Comparison of ENCODE assay signal across 10 cellular contexts in the genomic region with DNA sequence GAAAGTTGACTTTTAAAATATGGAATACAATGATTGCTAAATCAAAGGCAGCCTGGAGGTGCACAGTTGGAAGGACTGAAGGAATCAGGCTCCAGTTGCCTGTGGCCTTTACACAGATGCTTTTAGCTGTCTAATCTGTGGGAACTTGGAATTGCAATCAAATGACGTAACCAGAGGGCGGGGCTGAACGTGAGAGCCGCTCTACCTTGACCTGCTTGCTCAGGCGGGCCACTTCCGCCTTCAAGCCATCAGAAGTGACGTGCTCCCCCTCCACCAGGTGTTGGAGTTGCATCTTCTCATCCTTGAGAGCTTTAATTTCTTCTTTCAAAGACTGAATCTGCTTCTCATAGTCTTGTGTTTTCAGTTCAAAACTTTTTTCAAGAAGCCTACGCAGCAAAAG. TPM values are rescaled to one million over a fixed set of nuclear protein-coding genes. Genes with fewer than 3 reads are reported as not detected.
DNase-seq lines count a peak whose midpoint lies in the region; ATAC-seq and TF ChIP-seq lines count a peak whose summit lies in the region.
"Had no signal": no experiment of that assay in that cellular context is flagged by ENCODE, and none has a peak within 500 bp of the region (broad histone marks: within the 10 kb centered on the region; RNA-seq: fewer than 3 reads in every experiment).

No MANE protein-coding gene starts in this region.

- H3K9me1 ChIP-seq in IMR-90 (ENCODE audit: insufficient read depth, low read length): peaks cover 3% of the 10 kb centered on the region; the same call in 1 of the 2 replicates

- in situ Hi-C loops in IMR-90 (cut with MboI; ENCODE audit: low sequenced_read_pairs): no loop called here

- no peaks in the 10 kb centered on the region for H4K20me1 ChIP-seq in IMR-90 (ENCODE audit: insufficient read depth, low read length)

- WGBS in IMR-90 (ENCODE audit: extremely low coverage in 2 of 2, insufficient read length in 1 of 2), 2 experiments: 82% methylated on average over 2 of the region's 8 CpGs; no CpG with 5 or more reads in 1 of the 2 experiments

- H2AK5ac ChIP-seq in IMR-90 (ENCODE audit: low read depth, low read length): no peak overlapping the region

- H3K27me3 Mint-ChIP-seq in effector memory CD8-positive, alpha-beta T cell: no peaks in the 10 kb centered on the region
- peaks cover 3% of the 10 kb centered on the region for H3K27me3 Mint-ChIP-seq in nephron progenitor cell (ENCODE audit: low read depth, poor library complexity)

- H3K27me3 ChIP-seq in IMR-90 (ENCODE audit: control insufficient read depth, insufficient read depth, low read length): peaks cover 8% of the 10 kb centered on the region
- H3K27me3 ChIP-seq: ovary had no signal

- TF ChIP-seq POLR2A in IMR-90 (IDR thresholded peaks at IDR 0.05; ENCODE audit: low read depth, low read length): no peak

- CTCF ChIA-PET in IMR-90 (lab: Yijun Ruan, JAX): interaction anchor here (1.4 kb wide), 1 partner anchor 11 kb away, joined by 4 read pairs; no protein-coding TSS in a partner anchor

- intact Hi-C loops in IMR-90 (cut with micrococcal nuclease): loop anchor here (5.0 to 10.0 kb wide), 3 partner anchors 342 to 577 kb away; no protein-coding TSS in a partner anchor

- no peak overlapping the region for H2BK15ac ChIP-seq in IMR-90 (ENCODE audit: low read depth, low read length)

- POLR2A ChIA-PET in IMR-90 (lab: Charles Lee; ENCODE audit: unreplicated experiment): no interaction called here

- H4K8ac ChIP-seq in IMR-90 (ENCODE audit: low read depth in 2 of 2, low read length in 2 of 2): no peak overlapping the region

- H3K4me3 ChIP-seq in GM12865 (ENCODE audit: low read depth, low read length) (no peak overlapping the region), IMR-90 (ENCODE audit: insufficient read depth, low read depth, low read length) (no peak overlapping the region)
- H3K4me3 ChIP-seq: ovary had no signal

- BruUV-seq in IMR-90 (replicated peaks; lab: Mats Ljungman, UMichigan): no TSS peak

- H2AK9ac ChIP-seq in IMR-90 (replicated peaks; ENCODE audit: low read depth, low read length, poor library complexity): no peak overlapping the region

- H3K4me2 ChIP-seq in IMR-90 (ENCODE audit: low read depth, low read length): no peak overlapping the region

- H3K79me1 ChIP-seq in IMR-90 (ENCODE audit: low read depth in 1 of 2, low read length in 2 of 2): no peaks in the 10 kb centered on the region

- H3K36me3 ChIP-seq in IMR-90 (ENCODE audit: control insufficient read depth, insufficient read depth, low read length): no peaks in the 10 kb centered on the region
- H3K36me3 ChIP-seq: ovary had no signal

- no peak overlapping the region for H2BK5ac ChIP-seq in IMR-90 (ENCODE audit: low read depth, low read length, poor library complexity, severe bottlenecking)

- no peak overlapping the region for H3K18ac ChIP-seq in IMR-90 (ENCODE audit: low read depth, low read length)

- peaks cover 5% of the 10 kb centered on the region for H3K4me1 ChIP-seq in IMR-90 (ENCODE audit: control insufficient read depth, insufficient read depth, low read length)

- no peak overlapping the region for H3K23ac ChIP-seq in IMR-90 (ENCODE audit: low read depth, low read length)

- H2AFZ ChIP-seq in IMR-90 (replicated peaks; ENCODE audit: low read length, poor library complexity): peak overlapping the region; percentile 73

- no peak overlapping the region for H4K5ac ChIP-seq in IMR-90 (ENCODE audit: low read depth, low read length)

- H3K9me3 ChIP-seq in IMR-90 (ENCODE audit: control insufficient read depth, insufficient read depth, low read length): no peaks in the 10 kb centered on the region
- H3K9me3 ChIP-seq: ovary had no signal

- no peaks in the 10 kb centered on the region for H3K36me3 Mint-ChIP-seq in effector memory CD8-positive, alpha-beta T cell (ENCODE audit: insufficient read depth)
- H3K36me3 Mint-ChIP-seq in nephron progenitor cell (ENCODE audit: low read depth): peaks cover 5% of the 10 kb centered on the region

- no peak overlapping the region for H3K9ac ChIP-seq in IMR-90 (ENCODE audit: low read depth, low read length)

- dilution Hi-C loops in IMR-90 (cut with HindIII; ENCODE audit: low sequenced_read_pairs, unreplicated experiment): no loop called here

- no peak overlapping the region for H3K56ac ChIP-seq in IMR-90 (ENCODE audit: extremely low read depth, insufficient read depth, low read length)

- H3K27ac ChIP-seq in IMR-90 (ENCODE audit: insufficient read depth, low read length): no peak overlapping the region
- H3K27ac ChIP-seq: ovary had no signal

- no peak overlapping the region for H4K91ac ChIP-seq in IMR-90 (ENCODE audit: insufficient read depth, low read depth, low read length)

- ATAC-seq in IMR-90 (ENCODE audit: low read depth): no peak
- peak; percentile 28 for ATAC-seq in effector memory CD8-positive, alpha-beta T cell (replicated peaks)

- DNase-seq in GM12865 (ENCODE audit: low read depth) (peak; percentile 68), IMR-90 (no peak), nephron progenitor cell (peak; percentile 34), NOMO-1 treated with dmso at 0.1 percent for 144 hours (lab: John Stamatoyannopoulos, UW; ENCODE audit: unreplicated experiment) (no peak), SHP77 (lab: John Stamatoyannopoulos, UW) (no peak)
- DNase-seq in effector memory CD8-positive, alpha-beta T cell: no peak
- no peak for DNase-seq in activated CD8-positive, alpha-beta memory T cell treated with anti-CD3 and anti-CD28 coated beads, Interleukin-2, amount 50 U/mL, for 48 hours
- no peak for DNase-seq in activated CD4-positive, alpha-beta T cell treated with anti-CD3 and anti-CD28 coated beads, Interleukin-2, amount 50 U/mL, for 1 hour
- DNase-seq: GF-D8, ovary had no signal

- no peak overlapping the region for H3K14ac ChIP-seq in IMR-90 (replicated peaks; ENCODE audit: low read depth, low read length)

- H3K9me3 Mint-ChIP-seq in effector memory CD8-positive, alpha-beta T cell: no peaks in the 10 kb centered on the region
- no peaks in the 10 kb centered on the region for H3K9me3 Mint-ChIP-seq in nephron progenitor cell

- TF ChIP-seq CTCF in GM12865 (IDR thresholded peaks at IDR 0.05; ENCODE audit: insufficient read depth, low read depth, low read length, missing control alignments): no peak
- TF ChIP-seq CTCF in IMR-90 (conservative IDR thresholded peaks at IDR 0.05; ENCODE audit: low read depth, low read length): no peak
- no peak for TF ChIP-seq CTCF in nephron progenitor cell (IDR thresholded peaks at IDR 0.05)

- peaks cover 0 to 1% of the 10 kb centered on the region in 2 donors for H3K4me1 Mint-ChIP-seq in effector memory CD8-positive, alpha-beta T cell (ENCODE audit: low read depth in 2 of 2)
- no peaks in the 10 kb centered on the region for H3K4me1 Mint-ChIP-seq in nephron progenitor cell

- H2BK120ac ChIP-seq in IMR-90 (ENCODE audit: low read depth, low read length): no peak overlapping the region

- no peak overlapping the region for H3K4ac ChIP-seq in IMR-90 (ENCODE audit: low read depth, low read length)

- no peak overlapping the region for H3K4me3 Mint-ChIP-seq in effector memory CD8-positive, alpha-beta T cell
- H3K4me3 Mint-ChIP-seq in nephron progenitor cell: no peak overlapping the region

- H2BK20ac ChIP-seq in IMR-90 (ENCODE audit: low read depth, low read length): no peak overlapping the region

- no peak for TF ChIP-seq RAD21 in IMR-90 (IDR thresholded peaks at IDR 0.05; ENCODE audit: low read length)

- H3K27ac Mint-ChIP-seq in effector memory CD8-positive, alpha-beta T cell: no peak overlapping the region
- no peak overlapping the region for H3K27ac Mint-ChIP-seq in nephron progenitor cell

TF ChIP-seq in IMR-90, 13 proteins besides CTCF, POLR2A, EP300 and RAD21:
- TF ChIP-seq SMC3 (IDR thresholded peaks at IDR 0.05; ENCODE audit: low read depth, low read length): no peak
- no peak for TF ChIP-seq BHLHE40 (IDR thresholded peaks at IDR 0.05; ENCODE audit: low read depth, low read length)
- no peak for TF ChIP-seq MXI1 (IDR thresholded peaks at IDR 0.05; ENCODE audit: borderline replicate concordance, low read depth, low read length)
- TF ChIP-seq MAFK (IDR thresholded peaks at IDR 0.05; ENCODE audit: low read depth, low read length): no peak
- no peak for TF ChIP-seq MAZ (IDR thresholded peaks at IDR 0.05; ENCODE audit: borderline replicate concordance, low read depth, low read length)
- no peak for TF ChIP-seq FOS (IDR thresholded peaks at IDR 0.05; ENCODE audit: low read depth, low read length)
- no peak for TF ChIP-seq CEBPB (IDR thresholded peaks at IDR 0.05; ENCODE audit: low read depth, low read length)
- no peak for TF ChIP-seq RFX5 (IDR thresholded peaks at IDR 0.05; ENCODE audit: low read depth, low read length)
- TF ChIP-seq RCOR1 (IDR thresholded peaks at IDR 0.05; ENCODE audit: insufficient replicate concordance, low read length): no peak
- TF ChIP-seq, protein P1, sequence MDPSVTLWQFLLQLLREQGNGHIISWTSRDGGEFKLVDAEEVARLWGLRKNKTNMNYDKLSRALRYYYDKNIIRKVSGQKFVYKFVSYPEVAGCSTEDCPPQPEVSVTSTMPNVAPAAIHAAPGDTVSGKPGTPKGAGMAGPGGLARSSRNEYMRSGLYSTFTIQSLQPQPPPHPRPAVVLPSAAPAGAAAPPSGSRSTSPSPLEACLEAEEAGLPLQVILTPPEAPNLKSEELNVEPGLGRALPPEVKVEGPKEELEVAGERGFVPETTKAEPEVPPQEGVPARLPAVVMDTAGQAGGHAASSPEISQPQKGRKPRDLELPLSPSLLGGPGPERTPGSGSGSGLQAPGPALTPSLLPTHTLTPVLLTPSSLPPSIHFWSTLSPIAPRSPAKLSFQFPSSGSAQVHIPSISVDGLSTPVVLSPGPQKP (IDR thresholded peaks at IDR 0.05; ENCODE audit: borderline replicate concordance, low read depth, low read length): no peak

RNA-seq across cellular contexts. Expression of a gene that starts 37.7 kb away (rescaled TPM):
- 33.2 and 33.9 TPM in 2 replicates for total RNA-seq in IMR-90 (2012; rRNA removed)
- 25.3 and 27.7 TPM in 2 replicates for polyA plus RNA-seq in IMR-90 (2012; rRNA removed)
- polyA plus RNA-seq in IMR-90 (2012; cell fraction: cytosol; rRNA removed): 16.4 and 21.4 TPM in 2 replicates
- 12.6 and 24.4 TPM in 2 replicates for polyA plus RNA-seq in IMR-90 (2012; cell fraction: nucleus; rRNA removed; ENCODE audit: low replicate concordance)

Comparison
In these comparisons a context has a peak if more than half of its experiments do, and no peak if none do; other contexts are left out.
1. DNase-seq: peak in GM12865 (single experiment) and nephron progenitor cell (single experiment); none in IMR-90 (single experiment), effector memory CD8-positive, alpha-beta T cell (0 of 3), activated CD8-positive, alpha-beta memory T cell treated with anti-CD3 and anti-CD28 coated beads, Interleukin-2, amount 50 U/mL, for 48 hours (single experiment), activated CD4-positive, alpha-beta T cell treated with anti-CD3 and anti-CD28 coated beads, Interleukin-2, amount 50 U/mL, for 1 hour (single experiment), NOMO-1 treated with dmso at 0.1 percent for 144 hours (single experiment) and SHP77 (0 of 2).